ENCODE assay signal across 12 cellular contexts in the genomic region with DNA sequence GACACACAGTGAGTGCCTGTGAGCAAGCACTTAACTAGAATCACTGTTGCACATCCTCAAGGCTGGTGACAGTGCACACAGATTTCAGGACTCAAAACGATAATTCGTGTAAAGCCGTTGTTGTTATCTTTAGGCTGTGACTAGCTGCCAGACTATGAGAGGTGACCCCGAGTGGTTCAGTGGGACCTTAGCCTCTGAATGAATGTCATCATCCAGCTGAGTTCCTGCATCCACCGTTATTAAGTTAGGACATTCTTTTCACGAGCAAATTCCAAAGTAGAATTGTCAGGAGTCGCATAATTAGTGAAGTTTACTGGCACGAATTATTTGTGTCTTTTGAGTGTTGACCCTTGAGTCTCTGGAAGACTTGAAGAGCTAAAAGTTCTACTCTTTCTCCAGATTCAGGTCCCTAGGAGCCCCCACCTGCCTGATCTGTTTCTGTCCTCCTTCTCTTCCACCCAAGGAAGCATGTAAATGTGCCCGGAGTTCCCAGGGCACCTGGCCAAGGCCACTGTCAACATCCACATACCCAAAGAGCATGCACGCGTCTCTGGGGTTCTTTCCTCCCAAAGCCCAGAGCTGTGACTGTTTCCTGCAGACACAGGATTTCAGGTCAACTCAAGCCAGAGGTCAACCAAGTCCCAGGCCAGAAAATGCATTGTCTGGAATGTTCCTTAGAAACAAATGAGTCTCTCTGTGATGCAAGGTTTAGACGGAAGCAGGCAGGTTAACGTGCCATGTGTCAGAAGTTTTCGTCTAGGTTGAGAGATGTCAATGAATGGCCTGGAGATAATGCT.
A peak's percentile ranks its signal among the peaks of the same experiment; 100 is the strongest.
DNase-seq lines count a peak whose midpoint lies in the region; ATAC-seq and TF ChIP-seq lines count a peak whose summit lies in the region.
"Had no signal": no experiment of that assay in that cellular context is flagged by ENCODE, and none has a peak within 500 bp of the region (broad histone marks: within the 10 kb centered on the region; RNA-seq: fewer than 3 reads in every experiment).

No MANE protein-coding gene starts in this region.

- no peak overlapping the region for H3K4me3 Mint-ChIP-seq in T-helper 17 cell
- H3K4me3 Mint-ChIP-seq: activated CD4-positive, alpha-beta memory T cell treated with anti-CD3 and anti-CD28 coated beads, Interleukin-2, amount 10 ng/mL, durations not matched to agents 7 days and 5 days; activated naive CD4-positive, alpha-beta T cell treated with anti-CD3 and anti-CD28 coated beads, Interleukin-2, amount 50 U/mL, for 24 hours had no signal

- CTCF ChIA-PET in A673 (lab: Charles Lee), result no interaction called here

- H3K4me1 ChIP-seq in body of pancreas, result peaks cover 67% of the 10 kb centered on the region
- peaks cover 6% of the 10 kb centered on the region for H3K4me1 ChIP-seq in A673 (ENCODE audit: insufficient read depth, low read length, poor library complexity, severe bottlenecking)

- BruUV-seq in A673 (replicated peaks; lab: Mats Ljungman, UMichigan), result no TSS peak

- peak overlapping the region; percentile 18 to 54 (median 44) for H3K27ac ChIP-seq in body of pancreas
- no peak overlapping the region for H3K27ac ChIP-seq in A673 (ENCODE audit: low read depth, low read length, poor library complexity, severe bottlenecking)

- intact Hi-C loops in body of pancreas (cut with DNase I) (no loop called here), left ventricle myocardium superior (cut with micrococcal nuclease) (no loop called here), posterior vena cava (cut with DNase I) (loop anchor here in 1 of 2 donors (10.0 kb wide), 1 partner anchor 197 kb away; no protein-coding TSS in a partner anchor), A673 (cut with micrococcal nuclease; ENCODE audit: unreplicated experiment) (no loop called here)

- H3K9me3 ChIP-seq in body of pancreas (no peaks in the 10 kb centered on the region), A673 (ENCODE audit: low read depth, low read length, poor library complexity, severe bottlenecking) (no peaks in the 10 kb centered on the region), T-helper 17 cell (ENCODE audit: control insufficient read depth, low read length, poor library complexity, severe bottlenecking) (no peaks in the 10 kb centered on the region)

- peak; percentile 58 for DNase-seq in AG10803 (ENCODE audit: low read depth)
- DNase-seq in body of pancreas, result peak; percentile 66 to 84 (median 76)
- peak; percentile 66 for DNase-seq in left ventricle myocardium superior
- peak; percentile 80 for DNase-seq in posterior vena cava (ENCODE audit: low spot score)
- no peak for DNase-seq in A673 (ENCODE audit: low spot score)
- DNase-seq in HPDE6-E6E7 (ENCODE audit: extremely low spot score), result no peak
- no peak for DNase-seq in NCI-H1092 treated with DMSO at 0.1 percent for 48 hours (lab: John Stamatoyannopoulos, UW)
- no peak for DNase-seq in T-helper 17 cell
- DNase-seq: activated CD4-positive, alpha-beta memory T cell treated with anti-CD3 and anti-CD28 coated beads, Interleukin-2, amount 10 ng/mL, durations not matched to agents 7 days and 5 days; DND-41; Kasumi-1 had no signal

- no peak for TF ChIP-seq CTCF in AG10803 (conservative IDR thresholded peaks at IDR 0.05; ENCODE audit: low read length)
- no peak for TF ChIP-seq CTCF in body of pancreas (IDR thresholded peaks at IDR 0.05)
- no peak for TF ChIP-seq CTCF in A673 (conservative IDR thresholded peaks at IDR 0.05; ENCODE audit: low read depth, low read length)

- H3K4me1 Mint-ChIP-seq in T-helper 17 cell, result peaks cover 11% of the 10 kb centered on the region

- 27 to 33% methylated on average over 12 to 14 of the region's 14 CpGs for WGBS in body of pancreas, 2 donors

- POLR2A ChIA-PET in A673 (lab: Charles Lee; ENCODE audit: low non-redundant PET), result no interaction called here

- H3K4me3 ChIP-seq in AG10803 (ENCODE audit: low read length), result no peak overlapping the region
- no peak overlapping the region for H3K4me3 ChIP-seq in body of pancreas
- H3K4me3 ChIP-seq in A673 (ENCODE audit: low read depth, low read length, poor library complexity, severe bottlenecking), result no peak overlapping the region

- H3K36me3 ChIP-seq in body of pancreas (replicated peaks in 1 of 2; ENCODE audit: insufficient read depth in 1 of 2, low read depth in 2 of 2) (no peaks in the 10 kb centered on the region), A673 (ENCODE audit: insufficient read depth, low read length, poor library complexity, severe bottlenecking) (no peaks in the 10 kb centered on the region)

- H3K36me3 Mint-ChIP-seq in T-helper 17 cell (ENCODE audit: low read depth), result no peaks in the 10 kb centered on the region
- H3K36me3 Mint-ChIP-seq: activated naive CD4-positive, alpha-beta T cell treated with anti-CD3 and anti-CD28 coated beads, Interleukin-2, amount 50 U/mL, for 24 hours had no signal

- ATAC-seq in body of pancreas (peak; percentile 24), left ventricle myocardium superior (no peak), T-helper 17 cell (no peak)

- no peaks in the 10 kb centered on the region for H3K27me3 Mint-ChIP-seq in T-helper 17 cell
- H3K27me3 Mint-ChIP-seq: activated CD4-positive, alpha-beta memory T cell treated with anti-CD3 and anti-CD28 coated beads, Interleukin-2, amount 10 ng/mL, durations not matched to agents 7 days and 5 days; activated naive CD4-positive, alpha-beta T cell treated with anti-CD3 and anti-CD28 coated beads, Interleukin-2, amount 50 U/mL, for 24 hours had no signal

- TF ChIP-seq POLR2A in body of pancreas (IDR thresholded peaks at IDR 0.05), result no peak

- H3K27me3 ChIP-seq in body of pancreas (no peaks in the 10 kb centered on the region), A673 (replicated peaks; ENCODE audit: insufficient read depth, low read depth, low read length, poor library complexity) (no peaks in the 10 kb centered on the region)

- H3K27ac Mint-ChIP-seq in T-helper 17 cell, result no peak overlapping the region
- H3K27ac Mint-ChIP-seq: activated CD4-positive, alpha-beta memory T cell treated with anti-CD3 and anti-CD28 coated beads, Interleukin-2, amount 10 ng/mL, durations not matched to agents 7 days and 5 days; activated naive CD4-positive, alpha-beta T cell treated with anti-CD3 and anti-CD28 coated beads, Interleukin-2, amount 50 U/mL, for 24 hours had no signal

Comparison
In these comparisons a context has a peak if more than half of its experiments do, and no peak if none do; other contexts are left out.
1. DNase-seq: peak in AG10803 (single experiment), body of pancreas (4 of 4), left ventricle myocardium superior (single experiment) and posterior vena cava (single experiment); none in A673 (single experiment), HPDE6-E6E7 (single experiment), NCI-H1092 treated with DMSO at 0.1 percent for 48 hours (single experiment) and T-helper 17 cell (0 of 3).